ENCODE assay signal across 8 cellular contexts in genomic region chr10:13439771-13440708, GRCh38.
DNase-seq lines count a peak whose midpoint lies in the region; ATAC-seq and TF ChIP-seq lines count a peak whose summit lies in the region.

No MANE protein-coding gene starts in this region.

- POLR2A ChIA-PET in activated CD4-positive, alpha-beta memory T cell treated with anti-CD3 and anti-CD28 coated beads for 36 hours (lab: Charles Lee), result no interaction called here

- no peak overlapping the region for H2AFZ ChIP-seq in DND-41 (ENCODE audit: low read depth, low read length)

- ATAC-seq in DND-41 (ENCODE audit: insufficient read depth, low read depth) (peak; percentile 75), HG02759 (IDR thresholded peaks at IDR 0.05; ENCODE audit: unreplicated experiment) (peak; percentile 80), GM18907 (IDR thresholded peaks at IDR 0.05; ENCODE audit: unreplicated experiment) (no peak)

- H3K4me3 Mint-ChIP-seq in activated CD4-positive, alpha-beta memory T cell treated with anti-CD3 and anti-CD28 coated beads for 36 hours, result peak overlapping the region; percentile 38

- DNase-seq in DND-41 (peak; percentile 30), NCI-H345 treated with DMSO at 0.1 percent for 48 hours (lab: John Stamatoyannopoulos, UW; ENCODE audit: unreplicated experiment) (peak; percentile 46)
- peak; percentile 76 for DNase-seq in activated CD4-positive, alpha-beta memory T cell treated with anti-CD3 and anti-CD28 coated beads for 36 hours
- peak; percentile 44 for DNase-seq in effector CD4-positive, alpha-beta T cell
- peak; percentile 29 to 41 for DNase-seq in stimulated activated CD8-positive, alpha-beta memory T cell treated with anti-CD3 and anti-CD28 coated beads, Interleukin-2, amount 100 ng/mL, for 1 hour (ENCODE audit: low read depth in 2 of 2)

- H3K27me3 ChIP-seq in DND-41 (ENCODE audit: insufficient read depth, low read length, poor library complexity), result peaks cover 53% of the 10 kb centered on the region

- H3K9me3 Mint-ChIP-seq in activated CD4-positive, alpha-beta memory T cell treated with anti-CD3 and anti-CD28 coated beads for 36 hours, result no peaks in the 10 kb centered on the region

- CTCF ChIA-PET in activated CD4-positive, alpha-beta memory T cell treated with anti-CD3 and anti-CD28 coated beads for 36 hours (lab: Charles Lee), result interaction anchor here (0.6 to 5.9 kb wide), 23 partner anchors 8 to 755 kb away, joined by 3 to 114 read pairs (median 5); partner anchors contain the start of genes MCM10 and PRPF18

- peaks cover 9% of the 10 kb centered on the region for H3K4me1 Mint-ChIP-seq in activated CD4-positive, alpha-beta memory T cell treated with anti-CD3 and anti-CD28 coated beads for 36 hours (ENCODE audit: low read depth)

- TF ChIP-seq CTCF in DND-41 (IDR thresholded peaks at IDR 0.05; ENCODE audit: borderline replicate concordance, extremely low read depth, low read length, poor library complexity, severe bottlenecking), result peak; percentile 71

- 20 to 22% methylated on average over 36 to 39 of the region's 46 CpGs for WGBS in mesodermal cell (ENCODE audit: insufficient coverage in 2 of 2), 2 experiments

- no peaks in the 10 kb centered on the region for H3K36me3 ChIP-seq in DND-41 (ENCODE audit: insufficient read depth, low read length)
- no peaks in the 10 kb centered on the region for H3K36me3 ChIP-seq in mesodermal cell (ENCODE audit: control insufficient read depth, insufficient read depth, low read length)

- H3K27ac ChIP-seq in DND-41 (ENCODE audit: low read length) (no peak overlapping the region), mesodermal cell (ENCODE audit: low read depth, low read length, severe bottlenecking) (no peak overlapping the region)

- H3K36me3 Mint-ChIP-seq in activated CD4-positive, alpha-beta memory T cell treated with anti-CD3 and anti-CD28 coated beads for 36 hours, result no peaks in the 10 kb centered on the region

- intact Hi-C loops in activated CD4-positive, alpha-beta memory T cell treated with anti-CD3 and anti-CD28 coated beads for 36 hours (cut with micrococcal nuclease), result loop anchor here (1.0 kb wide), 2 partner anchors 68 to 279 kb away; partner anchors contain the start of gene MCM10

- H3K9ac ChIP-seq in DND-41 (ENCODE audit: low read depth, low read length), result no peak overlapping the region

- H3K27ac Mint-ChIP-seq in activated CD4-positive, alpha-beta memory T cell treated with anti-CD3 and anti-CD28 coated beads for 36 hours, result no peak overlapping the region

- H3K4me1 ChIP-seq in DND-41 (ENCODE audit: insufficient read depth, low read length) (0 out of 2 replicates have a peak, but pooled peaks cover 3% of the 10 kb centered on the region), mesodermal cell (ENCODE audit: control insufficient read depth, insufficient read depth, low read length, poor library complexity, severe bottlenecking) (no peaks in the 10 kb centered on the region)

- no peak overlapping the region for H3K4me2 ChIP-seq in DND-41 (ENCODE audit: insufficient read depth, low read length)

- H3K9me3 ChIP-seq in DND-41 (ENCODE audit: insufficient read depth, low read length, severe bottlenecking) (no peaks in the 10 kb centered on the region), mesodermal cell (ENCODE audit: control insufficient read depth, low read length) (no peaks in the 10 kb centered on the region)

- H3K27me3 Mint-ChIP-seq in activated CD4-positive, alpha-beta memory T cell treated with anti-CD3 and anti-CD28 coated beads for 36 hours, result peaks cover 37% of the 10 kb centered on the region

- H3K79me2 ChIP-seq in DND-41 (ENCODE audit: insufficient read depth, low read length), result no peaks in the 10 kb centered on the region

- no peaks in the 10 kb centered on the region for H4K20me1 ChIP-seq in DND-41 (ENCODE audit: insufficient read depth, low read length)

- no peak overlapping the region for H3K4me3 ChIP-seq in DND-41 (ENCODE audit: low read depth in 1 of 2, low read length in 2 of 2)
- H3K4me3 ChIP-seq in mesodermal cell (ENCODE audit: extremely low read depth, insufficient read depth, low read length, poor library complexity, severe bottlenecking), result peak overlapping the region; percentile 18
